ENCODE assay signal across 11 cellular contexts in the genomic region with DNA sequence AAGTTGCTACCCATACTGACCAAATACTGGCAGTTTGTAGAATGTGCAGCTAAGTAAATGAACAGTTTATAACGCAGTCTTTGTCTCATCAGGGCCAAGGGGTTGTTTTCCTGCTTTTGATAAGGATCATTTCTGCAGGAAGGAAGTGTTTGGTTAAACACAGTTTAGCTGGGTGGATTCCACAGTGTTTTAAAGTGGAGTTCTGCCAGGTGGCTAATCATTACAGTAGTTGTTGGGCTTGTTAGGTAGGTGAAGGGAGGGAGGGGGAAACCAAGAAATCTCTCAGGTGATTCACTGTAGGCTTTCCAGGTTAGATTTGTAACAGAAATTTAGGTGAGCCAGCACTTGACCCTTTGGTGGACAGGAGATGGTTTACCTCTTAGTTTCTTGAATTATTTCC. TPM values are rescaled to one million over a fixed set of nuclear protein-coding genes. Genes with fewer than 3 reads are reported as not detected.
DNase-seq lines count a peak whose midpoint lies in the region; ATAC-seq and TF ChIP-seq lines count a peak whose summit lies in the region.
"Had no signal": no experiment of that assay in that cellular context is flagged by ENCODE, and none has a peak within 500 bp of the region (broad histone marks: within the 10 kb centered on the region; RNA-seq: fewer than 3 reads in every experiment).

No MANE protein-coding gene starts in this region.

- TF ChIP-seq CTCF in MM.1S (IDR thresholded peaks at IDR 0.05; ENCODE audit: low read length) (no peak), smooth muscle cell (IDR thresholded peaks at IDR 0.05; ENCODE audit: borderline replicate concordance, insufficient read depth, poor library complexity, severe bottlenecking) (no peak)

- H3K4me3 ChIP-seq in MM.1S (ENCODE audit: low read length) (0 out of 2 replicates have a peak overlapping the region, but pooled peaks have one; percentile 2), smooth muscle cell (no peak overlapping the region)
- H3K4me3 ChIP-seq: sigmoid colon had no signal

- no peak for ATAC-seq in activated CD8-positive, alpha-beta memory T cell treated with anti-CD3 and anti-CD28 coated beads, Interleukin-2, amount 10 ng/mL, durations not matched to agents 7 days and 5 days
- ATAC-seq in esophagus mucosa = peak; percentile 93

- no peaks in the 10 kb centered on the region for H3K36me3 ChIP-seq in MM.1S (replicated peaks; ENCODE audit: insufficient read depth, low read length)
- no peaks in the 10 kb centered on the region for H3K36me3 ChIP-seq in smooth muscle cell (ENCODE audit: low read depth)

- CTCF ChIA-PET in activated CD8-positive, alpha-beta memory T cell treated with anti-CD3 and anti-CD28 coated beads, Interleukin-2, amount 10 ng/mL, durations not matched to agents 7 days and 5 days (lab: Charles Lee) = interaction anchor here (0.8 to 3.4 kb wide), 5 partner anchors 11 to 65 kb away, joined by 3 to 12 read pairs (median 3); no protein-coding TSS in a partner anchor

- H3K9ac ChIP-seq in MM.1S (ENCODE audit: low read length) (no peak overlapping the region; the same call in 1 of the 2 replicates), smooth muscle cell (ENCODE audit: low read depth) (no peak overlapping the region)

- peak overlapping the region; percentile 63 for H3K27ac Mint-ChIP-seq in activated CD8-positive, alpha-beta memory T cell treated with anti-CD3 and anti-CD28 coated beads, Interleukin-2, amount 10 ng/mL, durations not matched to agents 7 days and 5 days
- H3K27ac Mint-ChIP-seq: B cell had no signal

- H3K79me2 ChIP-seq in MM.1S (ENCODE audit: low read length) (peaks cover 47% of the 10 kb centered on the region), smooth muscle cell (ENCODE audit: low read depth) (peaks cover 16% of the 10 kb centered on the region)

- no peaks in the 10 kb centered on the region for H3K27me3 Mint-ChIP-seq in activated CD8-positive, alpha-beta memory T cell treated with anti-CD3 and anti-CD28 coated beads, Interleukin-2, amount 10 ng/mL, durations not matched to agents 7 days and 5 days

- H3K4me1 ChIP-seq in MM.1S (ENCODE audit: low read length) (peaks cover 54% of the 10 kb centered on the region), smooth muscle cell (ENCODE audit: low read depth) (peaks cover 13% of the 10 kb centered on the region)

- WGBS in smooth muscle cell (ENCODE audit: low lambda C conversion rate) = 83% methylated on average over 1 of the region's 1 CpG

- H3K4me1 Mint-ChIP-seq in activated CD8-positive, alpha-beta memory T cell treated with anti-CD3 and anti-CD28 coated beads, Interleukin-2, amount 10 ng/mL, durations not matched to agents 7 days and 5 days = peaks cover 58% of the 10 kb centered on the region
- H3K4me1 Mint-ChIP-seq: B cell had no signal

- H3K4me3 Mint-ChIP-seq in activated CD8-positive, alpha-beta memory T cell treated with anti-CD3 and anti-CD28 coated beads, Interleukin-2, amount 10 ng/mL, durations not matched to agents 7 days and 5 days = no peak overlapping the region
- H3K4me3 Mint-ChIP-seq: B cell had no signal

- no peaks in the 10 kb centered on the region for H3K9me3 Mint-ChIP-seq in activated CD8-positive, alpha-beta memory T cell treated with anti-CD3 and anti-CD28 coated beads, Interleukin-2, amount 10 ng/mL, durations not matched to agents 7 days and 5 days (ENCODE audit: low read depth)

- H3K9me2 ChIP-seq in MM.1S (replicated peaks; ENCODE audit: insufficient read depth, low read length) = no peaks in the 10 kb centered on the region

- H3K9me3 ChIP-seq in MM.1S (replicated peaks; ENCODE audit: insufficient read depth, low read length) (no peaks in the 10 kb centered on the region), smooth muscle cell (replicated peaks; ENCODE audit: low read depth) (no peaks in the 10 kb centered on the region)
- H3K9me3 ChIP-seq: sigmoid colon had no signal

- peak overlapping the region; percentile 78 for H3K4me2 ChIP-seq in MM.1S (ENCODE audit: low read depth, low read length)
- H3K4me2 ChIP-seq in smooth muscle cell = no peak overlapping the region

- H3F3A ChIP-seq in MM.1S (ENCODE audit: insufficient read depth, low read length) = peaks cover 33% of the 10 kb centered on the region
- H3F3A ChIP-seq in smooth muscle cell (ENCODE audit: low read depth) = peaks cover 7% of the 10 kb centered on the region

- no peaks in the 10 kb centered on the region for H3K27me3 ChIP-seq in MM.1S (replicated peaks; ENCODE audit: insufficient read depth, low read length)
- no peaks in the 10 kb centered on the region for H3K27me3 ChIP-seq in smooth muscle cell (ENCODE audit: low read depth)
- H3K27me3 ChIP-seq: sigmoid colon had no signal

- H4K20me1 ChIP-seq in MM.1S (ENCODE audit: insufficient read depth, low read length) (no peaks in the 10 kb centered on the region), smooth muscle cell (ENCODE audit: low read depth) (no peaks in the 10 kb centered on the region)

- H3K36me3 Mint-ChIP-seq in activated CD8-positive, alpha-beta memory T cell treated with anti-CD3 and anti-CD28 coated beads, Interleukin-2, amount 10 ng/mL, durations not matched to agents 7 days and 5 days = peaks cover 33% of the 10 kb centered on the region

- no peak for DNase-seq in activated CD8-positive, alpha-beta memory T cell treated with anti-CD3 and anti-CD28 coated beads, Interleukin-2, amount 10 ng/mL, durations not matched to agents 7 days and 5 days
- DNase-seq in activated CD8-positive, alpha-beta memory T cell treated with anti-CD3 and anti-CD28 coated beads for 24 hours = no peak
- DNase-seq in MM.1S (no peak), smooth muscle cell (lab: John Stamatoyannopoulos, UW; ENCODE audit: unreplicated experiment) (no peak), SKM-1 (lab: John Stamatoyannopoulos, UW; ENCODE audit: unreplicated experiment) (no peak), NCI-H1417 treated with DMSO at 0.1 percent for 48 hours (lab: John Stamatoyannopoulos, UW) (no peak), iPS-NIHi11 (ENCODE audit: low spot score) (no peak)
- DNase-seq: activated T-cell treated with anti-CD3 and anti-CD28 coated beads, Interleukin-2, amount 50 U/mL, for 1 hour; sigmoid colon had no signal

- peak overlapping the region; percentile 79 for H3K27ac ChIP-seq in MM.1S (ENCODE audit: low read length)
- H3K27ac ChIP-seq in smooth muscle cell (ENCODE audit: low read depth) = peak overlapping the region; percentile 86

- H2AFZ ChIP-seq in MM.1S (ENCODE audit: low read length) = no peak overlapping the region
- no peak overlapping the region for H2AFZ ChIP-seq in smooth muscle cell (ENCODE audit: low read depth)

RNA-seq across cellular contexts. Expression of gene FNIP2, which starts 58.1 kb away (rescaled TPM):
- 10 to 100 TPM; 12.3 to 17.1 TPM for total RNA-seq in activated CD8-positive, alpha-beta memory T cell treated with anti-CD3 and anti-CD28 coated beads, Interleukin-2, amount 10 ng/mL, durations not matched to agents 7 days and 5 days
- total RNA-seq in esophagus mucosa = 10.2 TPM
- total RNA-seq in smooth muscle cell = 27.6 and 36.3 TPM in 2 replicates
- polyA plus RNA-seq in smooth muscle cell = 10.4 and 11.2 TPM in 2 replicates
